ENCODE assay signal across 1 cellular context in genomic region chr5:112860929-112861637, GRCh38.
TF ChIP-seq lines count a peak whose summit lies in the region.

Gene SRP19, plus strand, starts transcription at chr5:112861287. Its CDS starts 90 bp downstream, at chr5:112861377.

TF ChIP-seq in GM23338, 12 proteins besides CTCF, POLR2A, EP300 and RAD21 (continued from another document):
- TF ChIP-seq REST (IDR thresholded peaks at IDR 0.05; ENCODE audit: unreplicated experiment) (no peak), POLR2AphosphoS5 (IDR thresholded peaks at IDR 0.05; ENCODE audit: low read depth) (peak; percentile 88), STAT1 (IDR thresholded peaks at IDR 0.05; ENCODE audit: unreplicated experiment) (no peak), EZH2 (IDR thresholded peaks at IDR 0.05; ENCODE audit: low read depth, unreplicated experiment) (no peak), ETS1 (IDR thresholded peaks at IDR 0.05) (no peak), EZH2phosphoT487 (IDR thresholded peaks at IDR 0.05; ENCODE audit: unreplicated experiment) (no peak), ZNF462 (CRISPR knock-in tag; IDR thresholded peaks at IDR 0.05) (no peak)
TF ChIP-seq in GM23338: peak in this region for 2.
